1 cellular context compared by ENCODE assay signal in the genomic region with DNA sequence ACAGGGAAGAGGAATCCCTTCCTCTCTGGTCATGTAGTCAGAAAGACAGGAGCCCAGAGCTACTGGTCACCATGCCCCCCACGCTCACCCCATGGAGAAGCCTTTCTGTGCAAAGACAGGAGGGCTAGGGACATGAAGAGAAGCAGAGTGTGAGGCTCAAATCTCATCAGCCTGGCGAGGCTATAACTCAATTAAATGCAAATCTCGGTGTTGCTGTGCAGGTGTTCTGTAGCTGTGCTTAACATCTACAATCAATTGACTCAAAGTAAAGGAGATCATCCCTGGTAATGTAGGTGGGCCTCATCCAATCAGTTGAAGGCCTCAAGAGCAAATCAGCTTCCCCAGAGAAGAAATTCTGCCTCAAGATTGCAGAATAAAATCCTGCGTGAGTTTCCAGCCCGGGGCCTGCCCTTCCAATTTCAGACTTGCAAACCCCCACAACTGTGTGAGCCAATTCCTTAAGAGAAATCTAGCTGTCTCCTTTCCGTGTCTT.
TF ChIP-seq lines count a peak whose summit lies in the region.

No MANE protein-coding gene starts in this region.

TF ChIP-seq in GM12878, 131 proteins besides CTCF, POLR2A, EP300 and RAD21:
- TF ChIP-seq STAT1 (conservative IDR thresholded peaks at IDR 0.05) (no peak), TCF12 (IDR thresholded peaks at IDR 0.05; ENCODE audit: low read depth, low read length) (no peak), FOS (IDR thresholded peaks at IDR 0.05; ENCODE audit: borderline replicate concordance, extremely low read depth, insufficient read length) (no peak), SUZ12 (IDR thresholded peaks at IDR 0.05; ENCODE audit: unreplicated experiment) (no peak)
